Comparison of ENCODE assay signal across 12 cellular contexts in the genomic region with DNA sequence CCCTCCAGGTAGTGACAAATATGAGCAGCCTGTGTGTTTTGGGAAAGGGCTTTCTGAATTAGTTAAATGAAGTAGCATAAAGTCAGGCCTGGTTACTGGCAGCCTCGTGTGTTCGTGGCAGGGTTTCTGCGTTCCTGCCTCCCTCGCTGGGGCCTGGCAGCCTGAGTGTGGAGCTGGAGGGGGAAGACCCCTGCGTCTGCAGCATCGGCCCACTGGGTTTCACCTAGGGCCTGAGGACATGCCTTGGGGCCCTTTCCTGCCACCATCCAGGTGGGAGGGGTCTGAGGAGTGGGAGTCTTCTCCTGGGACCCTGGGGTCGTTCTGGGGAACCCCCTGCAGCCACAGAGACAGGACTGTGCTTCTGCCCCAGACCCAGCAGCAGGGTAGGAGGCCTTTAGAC. TPM values are rescaled to one million over a fixed set of nuclear protein-coding genes. Genes with fewer than 3 reads are reported as not detected.
DNase-seq lines count a peak whose midpoint lies in the region; ATAC-seq and TF ChIP-seq lines count a peak whose summit lies in the region.
"Had no signal": no experiment of that assay in that cellular context is flagged by ENCODE, and none has a peak within 500 bp of the region (broad histone marks: within the 10 kb centered on the region; RNA-seq: fewer than 3 reads in every experiment).

No MANE protein-coding gene starts in this region.

- H3K27ac Mint-ChIP-seq in CD8-positive, alpha-beta T cell = peak overlapping the region; percentile 86
- peak overlapping the region; percentile 76 for H3K27ac Mint-ChIP-seq in activated T-helper 17 cell treated with anti-CD3 and anti-CD28 coated beads, Interleukin-2, amount 50 U/mL, for 72 hours
- H3K27ac Mint-ChIP-seq in immature natural killer cell = peak overlapping the region in 2 of 6 donors; percentile 65 to 78
- H3K27ac Mint-ChIP-seq: activated T-helper 2 cell treated with anti-CD3 and anti-CD28 coated beads, Interferon-gamma antibody, Interleukin-2, Interleukin-4, amounts not matched to agents 10 μg/mL and 5 μg/mL and 100 μg/mL, durations not matched to agents 14 hours and 24 hours and 36 hours; natural killer cell treated with Interleukin-12 subunit alpha and Interleukin-12 subunit beta and Interleukin-15 and Interleukin-18, amount 100 ng/mL, for 72 hours had no signal

- no peak for TF ChIP-seq CTCF in CD8-positive, alpha-beta T cell (IDR thresholded peaks at IDR 0.05)
- TF ChIP-seq CTCF in stomach (IDR thresholded peaks at IDR 0.05) = no peak

- no peak overlapping the region for H3K4me3 ChIP-seq in CD8-positive, alpha-beta T cell (ENCODE audit: low read depth, low read length)
- H3K4me3 ChIP-seq in stomach = no peak overlapping the region

- TF ChIP-seq POLR2A in stomach (IDR thresholded peaks at IDR 0.05) = no peak

- no peak overlapping the region for H3K4me3 Mint-ChIP-seq in CD8-positive, alpha-beta T cell
- no peak overlapping the region for H3K4me3 Mint-ChIP-seq in activated T-helper 17 cell treated with anti-CD3 and anti-CD28 coated beads, Interleukin-2, amount 50 U/mL, for 72 hours
- peak overlapping the region in 2 of 5 donors; percentile 9 to 24 for H3K4me3 Mint-ChIP-seq in immature natural killer cell
- H3K4me3 Mint-ChIP-seq: CD14-positive monocyte had no signal

- H3K36me3 ChIP-seq in CD8-positive, alpha-beta T cell (ENCODE audit: insufficient read depth, low read length) = peaks cover 21% of the 10 kb centered on the region
- peaks cover 19 to 71% (median 69%) of the 10 kb centered on the region in 4 donors for H3K36me3 ChIP-seq in stomach

- DNase-seq in CD8-positive, alpha-beta T cell = no peak
- DNase-seq in stomach = no peak
- no peak for DNase-seq in immature natural killer cell
- no peak for DNase-seq in glomerular visceral epithelial cell (ENCODE audit: extremely low spot score)

- no peaks in the 10 kb centered on the region for H3K9me3 ChIP-seq in CD8-positive, alpha-beta T cell (ENCODE audit: low read length)
- H3K9me3 ChIP-seq in stomach = no peaks in the 10 kb centered on the region

- intact Hi-C loops in CD8-positive, alpha-beta T cell (cut with DNase I, micrococcal nuclease) = no loop called here
- intact Hi-C loops in stomach (cut with DNase I; ENCODE audit: low total_unique reads) = no loop called here

- CTCF ChIA-PET in CD8-positive, alpha-beta T cell (lab: Charles Lee) = no interaction called here

- no peak for ATAC-seq in CD8-positive, alpha-beta T cell
- ATAC-seq in GM19035 (IDR thresholded peaks at IDR 0.05; ENCODE audit: unreplicated experiment) (peak; percentile 11), HG02798 (IDR thresholded peaks at IDR 0.05; ENCODE audit: poor library complexity, unreplicated experiment) (peak; percentile 18), HG02973 (IDR thresholded peaks at IDR 0.05; ENCODE audit: unreplicated experiment) (no peak)
- no peak for ATAC-seq in activated T-helper 17 cell treated with anti-CD3 and anti-CD28 coated beads, Interleukin-2, amount 50 U/mL, for 72 hours (replicated peaks)
- ATAC-seq: HCT116; natural killer cell treated with Interleukin-12 subunit alpha and Interleukin-12 subunit beta and Interleukin-15 and Interleukin-18, amount 100 ng/mL, for 72 hours had no signal

- 86 to 90% (median 89%) methylated on average over 7 of the region's 7 CpGs for WGBS in stomach, 5 donors

- peaks cover 18% of the 10 kb centered on the region for H3K4me1 ChIP-seq in CD8-positive, alpha-beta T cell (ENCODE audit: insufficient read depth, low read length)
- H3K4me1 ChIP-seq in stomach = no peaks in the 10 kb centered on the region

- no peaks in the 10 kb centered on the region for H3K27me3 Mint-ChIP-seq in CD8-positive, alpha-beta T cell (ENCODE audit: low read depth)
- H3K27me3 Mint-ChIP-seq in activated T-helper 17 cell treated with anti-CD3 and anti-CD28 coated beads, Interleukin-2, amount 50 U/mL, for 72 hours = no peaks in the 10 kb centered on the region
- H3K27me3 Mint-ChIP-seq in immature natural killer cell (ENCODE audit: low read depth in 3 of 3) = peaks cover 0 to 2% (median 2%) of the 10 kb centered on the region in 3 donors
- H3K27me3 Mint-ChIP-seq: natural killer cell treated with Interleukin-12 subunit alpha and Interleukin-12 subunit beta and Interleukin-15 and Interleukin-18, amount 100 ng/mL, for 72 hours had no signal

- no peaks in the 10 kb centered on the region for H3K27me3 ChIP-seq in CD8-positive, alpha-beta T cell (ENCODE audit: insufficient read depth, low read length)
- no peaks in the 10 kb centered on the region for H3K27me3 ChIP-seq in stomach

- peaks cover 18% of the 10 kb centered on the region for H3K4me1 Mint-ChIP-seq in CD8-positive, alpha-beta T cell (ENCODE audit: low read depth)
- peaks cover 10% of the 10 kb centered on the region for H3K4me1 Mint-ChIP-seq in activated T-helper 17 cell treated with anti-CD3 and anti-CD28 coated beads, Interleukin-2, amount 50 U/mL, for 72 hours
- peaks cover 33 to 35% of the 10 kb centered on the region in 2 donors for H3K4me1 Mint-ChIP-seq in immature natural killer cell

- H3K9me3 Mint-ChIP-seq in CD8-positive, alpha-beta T cell = no peaks in the 10 kb centered on the region
- H3K9me3 Mint-ChIP-seq in activated T-helper 17 cell treated with anti-CD3 and anti-CD28 coated beads, Interleukin-2, amount 50 U/mL, for 72 hours = no peaks in the 10 kb centered on the region
- H3K9me3 Mint-ChIP-seq in immature natural killer cell = no peaks in the 10 kb centered on the region
- H3K9me3 Mint-ChIP-seq: activated T-helper 2 cell treated with anti-CD3 and anti-CD28 coated beads, Interferon-gamma antibody, Interleukin-2, Interleukin-4, amounts not matched to agents 10 μg/mL and 5 μg/mL and 100 μg/mL, durations not matched to agents 14 hours and 24 hours and 36 hours; natural killer cell treated with Interleukin-12 subunit alpha and Interleukin-12 subunit beta and Interleukin-15 and Interleukin-18, amount 100 ng/mL, for 72 hours had no signal

- H3K27ac ChIP-seq in CD8-positive, alpha-beta T cell (ENCODE audit: low read depth, low read length) = peak overlapping the region; percentile 47
- H3K27ac ChIP-seq in stomach = peak overlapping the region in 1 of 5 donors; percentile 32

- peaks cover 60% of the 10 kb centered on the region for H3K36me3 Mint-ChIP-seq in CD8-positive, alpha-beta T cell
- no peaks in the 10 kb centered on the region for H3K36me3 Mint-ChIP-seq in activated T-helper 17 cell treated with anti-CD3 and anti-CD28 coated beads, Interleukin-2, amount 50 U/mL, for 72 hours (ENCODE audit: low read depth)
- peaks cover 12 to 30% (median 19%) of the 10 kb centered on the region in 3 donors for H3K36me3 Mint-ChIP-seq in immature natural killer cell

- POLR2A ChIA-PET in CD8-positive, alpha-beta T cell (lab: Charles Lee) = interaction anchor here (0.6 kb wide), 1 partner anchor 74 kb away, joined by 3 read pairs; no protein-coding TSS in a partner anchor

- TF ChIP-seq EP300 in stomach (IDR thresholded peaks at IDR 0.05) = no peak

RNA-seq across cellular contexts. Expression of a gene that starts 20.4 kb away (rescaled TPM):
- 1 to 10 TPM; 4.0 to 4.3 TPM for total RNA-seq in CD8-positive, alpha-beta T cell
- 1 to 10 TPM; 2.1 to 2.3 TPM for total RNA-seq in activated T-helper 17 cell treated with anti-CD3 and anti-CD28 coated beads, Interleukin-2, amount 50 U/mL, for 72 hours
- 100 to 1,000 TPM in 2 of 5 donors, 10 to 100 TPM in 1, 1 to 10 TPM in 2; 1.3 to 781 (median 21.7) TPM for total RNA-seq in stomach
- polyA plus RNA-seq in stomach (10 to 100 TPM in 2 of 3 donors, 1 to 10 TPM in 1; 3.2 to 14.7 (median 12.8) TPM), immature natural killer cell (1 to 10 TPM in 1 of 3 donors, under 1 TPM in 1, not detected in 1; 0.52 to 1.2 TPM)
- polyA plus RNA-seq: CD14-positive monocyte had no signal

Comparison
In these comparisons a context has a peak if more than half of its experiments do, and no peak if none do; other contexts are left out.
1. ATAC-seq: peak in GM19035 (single experiment) and HG02798 (single experiment); none in CD8-positive, alpha-beta T cell (single experiment), activated T-helper 17 cell treated with anti-CD3 and anti-CD28 coated beads, Interleukin-2, amount 50 U/mL, for 72 hours (single experiment) and HG02973 (single experiment).